1 cellular context compared by ENCODE assay signal in the genomic region with DNA sequence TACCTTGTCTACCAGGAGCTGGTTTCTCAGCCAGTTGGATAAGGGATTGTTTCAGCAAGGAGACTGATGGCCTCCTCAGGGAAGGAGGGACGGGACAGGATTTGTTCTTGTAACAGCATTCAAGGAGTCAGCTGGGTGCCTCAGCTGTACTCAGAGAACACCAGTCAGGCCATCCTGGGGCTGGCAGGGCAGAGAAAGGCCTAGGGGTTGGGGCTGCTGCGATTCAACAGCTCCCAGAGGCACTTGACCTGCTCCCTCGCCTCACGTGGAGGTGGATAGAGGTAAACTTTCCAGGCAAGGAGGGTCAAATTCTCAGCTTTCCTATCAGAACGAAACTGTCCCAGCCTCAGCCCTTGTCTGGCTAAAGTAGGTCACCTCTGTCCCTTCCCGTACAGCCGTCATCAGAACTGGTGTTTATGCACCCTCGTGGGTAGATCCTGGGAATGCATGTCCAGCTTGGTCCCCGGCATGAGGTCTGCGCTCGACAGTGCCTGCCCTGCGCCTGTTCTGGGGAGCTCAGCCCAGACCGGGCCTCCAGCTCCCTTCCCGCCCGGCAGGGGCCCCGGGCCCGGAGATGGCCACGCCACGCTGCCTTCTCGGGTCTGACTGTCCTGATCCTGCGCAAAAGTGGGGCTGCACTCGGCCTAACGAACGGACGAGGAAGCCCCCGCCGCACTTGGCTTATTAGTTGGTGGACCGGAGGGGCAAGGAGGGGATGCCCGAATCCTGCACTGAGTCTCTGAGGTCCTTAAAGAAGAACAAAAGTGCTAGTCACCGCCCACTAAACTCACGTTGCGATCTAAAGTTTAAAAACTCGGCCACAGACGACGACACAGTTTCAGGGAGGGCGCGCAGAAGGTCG.
A peak's percentile ranks its signal among the peaks of the same experiment; 100 is the strongest.
TF ChIP-seq lines count a peak whose summit lies in the region.

No MANE protein-coding gene starts in this region.

TF ChIP-seq in K562, 482 proteins besides CTCF, POLR2A, EP300 and RAD21 (continued from another document and continues in another):
- TF ChIP-seq, protein P1, sequence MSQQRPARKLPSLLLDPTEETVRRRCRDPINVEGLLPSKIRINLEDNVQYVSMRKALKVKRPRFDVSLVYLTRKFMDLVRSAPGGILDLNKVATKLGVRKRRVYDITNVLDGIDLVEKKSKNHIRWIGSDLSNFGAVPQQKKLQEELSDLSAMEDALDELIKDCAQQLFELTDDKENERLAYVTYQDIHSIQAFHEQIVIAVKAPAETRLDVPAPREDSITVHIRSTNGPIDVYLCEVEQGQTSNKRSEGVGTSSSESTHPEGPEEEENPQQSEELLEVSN (IDR thresholded peaks at IDR 0.05; ENCODE audit: borderline replicate concordance in 1 of 2, extremely low read depth in 1 of 2, insufficient read depth in 1 of 2, insufficient read length in 1 of 2, low read depth in 1 of 2, low read length in 1 of 2, poor library complexity in 1 of 2, severe bottlenecking in 1 of 2), result peak; percentile 72 to 92
- TF ChIP-seq HNRNPK (IDR thresholded peaks at IDR 0.05; ENCODE audit: low read depth, low read length, poor library complexity, severe bottlenecking) (no peak), CC2D1A (IDR thresholded peaks at IDR 0.05) (no peak), TARDBP (IDR thresholded peaks at IDR 0.05) (no peak), XRCC4 (IDR thresholded peaks at IDR 0.05; ENCODE audit: extremely low read depth, insufficient read depth, insufficient read length) (no peak), NRF1 (conservative IDR thresholded peaks at IDR 0.05 in 1 of 2, IDR thresholded peaks at IDR 0.05 in 1 of 2) (peak in 1 of 2 experiments; percentile 28; a peak in 1 of 4 replicates), CEBPG (CRISPR knock-in tag; IDR thresholded peaks at IDR 0.05) (no peak), CEBPG (tag; conservative IDR thresholded peaks at IDR 0.05 in 1 of 2, IDR thresholded peaks at IDR 0.05 in 1 of 2) (no peak), MIER1 (IDR thresholded peaks at IDR 0.05; ENCODE audit: low read depth) (no peak), TCF3 (CRISPR knock-in tag; IDR thresholded peaks at IDR 0.05) (no peak), ZSCAN32 (CRISPR knock-in tag; IDR thresholded peaks at IDR 0.05) (no peak), BCL6 (CRISPR knock-in tag; IDR thresholded peaks at IDR 0.05) (no peak)
- TF ChIP-seq, protein P2, sequence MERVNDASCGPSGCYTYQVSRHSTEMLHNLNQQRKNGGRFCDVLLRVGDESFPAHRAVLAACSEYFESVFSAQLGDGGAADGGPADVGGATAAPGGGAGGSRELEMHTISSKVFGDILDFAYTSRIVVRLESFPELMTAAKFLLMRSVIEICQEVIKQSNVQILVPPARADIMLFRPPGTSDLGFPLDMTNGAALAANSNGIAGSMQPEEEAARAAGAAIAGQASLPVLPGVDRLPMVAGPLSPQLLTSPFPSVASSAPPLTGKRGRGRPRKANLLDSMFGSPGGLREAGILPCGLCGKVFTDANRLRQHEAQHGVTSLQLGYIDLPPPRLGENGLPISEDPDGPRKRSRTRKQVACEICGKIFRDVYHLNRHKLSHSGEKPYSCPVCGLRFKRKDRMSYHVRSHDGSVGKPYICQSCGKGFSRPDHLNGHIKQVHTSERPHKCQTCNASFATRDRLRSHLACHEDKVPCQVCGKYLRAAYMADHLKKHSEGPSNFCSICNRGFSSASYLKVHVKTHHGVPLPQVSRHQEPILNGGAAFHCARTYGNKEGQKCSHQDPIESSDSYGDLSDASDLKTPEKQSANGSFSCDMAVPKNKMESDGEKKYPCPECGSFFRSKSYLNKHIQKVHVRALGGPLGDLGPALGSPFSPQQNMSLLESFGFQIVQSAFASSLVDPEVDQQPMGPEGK (CRISPR knock-in tag; IDR thresholded peaks at IDR 0.05; ENCODE audit: borderline replicate concordance), result no peak
- TF ChIP-seq, protein P3, sequence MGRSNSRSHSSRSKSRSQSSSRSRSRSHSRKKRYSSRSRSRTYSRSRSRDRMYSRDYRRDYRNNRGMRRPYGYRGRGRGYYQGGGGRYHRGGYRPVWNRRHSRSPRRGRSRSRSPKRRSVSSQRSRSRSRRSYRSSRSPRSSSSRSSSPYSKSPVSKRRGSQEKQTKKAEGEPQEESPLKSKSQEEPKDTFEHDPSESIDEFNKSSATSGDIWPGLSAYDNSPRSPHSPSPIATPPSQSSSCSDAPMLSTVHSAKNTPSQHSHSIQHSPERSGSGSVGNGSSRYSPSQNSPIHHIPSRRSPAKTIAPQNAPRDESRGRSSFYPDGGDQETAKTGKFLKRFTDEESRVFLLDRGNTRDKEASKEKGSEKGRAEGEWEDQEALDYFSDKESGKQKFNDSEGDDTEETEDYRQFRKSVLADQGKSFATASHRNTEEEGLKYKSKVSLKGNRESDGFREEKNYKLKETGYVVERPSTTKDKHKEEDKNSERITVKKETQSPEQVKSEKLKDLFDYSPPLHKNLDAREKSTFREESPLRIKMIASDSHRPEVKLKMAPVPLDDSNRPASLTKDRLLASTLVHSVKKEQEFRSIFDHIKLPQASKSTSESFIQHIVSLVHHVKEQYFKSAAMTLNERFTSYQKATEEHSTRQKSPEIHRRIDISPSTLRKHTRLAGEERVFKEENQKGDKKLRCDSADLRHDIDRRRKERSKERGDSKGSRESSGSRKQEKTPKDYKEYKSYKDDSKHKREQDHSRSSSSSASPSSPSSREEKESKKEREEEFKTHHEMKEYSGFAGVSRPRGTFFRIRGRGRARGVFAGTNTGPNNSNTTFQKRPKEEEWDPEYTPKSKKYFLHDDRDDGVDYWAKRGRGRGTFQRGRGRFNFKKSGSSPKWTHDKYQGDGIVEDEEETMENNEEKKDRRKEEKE (IDR thresholded peaks at IDR 0.05; ENCODE audit: borderline replicate concordance in 1 of 2, control insufficient read depth in 1 of 2, low read depth in 2 of 2, low read length in 1 of 2), result no peak
- TF ChIP-seq, protein P4, sequence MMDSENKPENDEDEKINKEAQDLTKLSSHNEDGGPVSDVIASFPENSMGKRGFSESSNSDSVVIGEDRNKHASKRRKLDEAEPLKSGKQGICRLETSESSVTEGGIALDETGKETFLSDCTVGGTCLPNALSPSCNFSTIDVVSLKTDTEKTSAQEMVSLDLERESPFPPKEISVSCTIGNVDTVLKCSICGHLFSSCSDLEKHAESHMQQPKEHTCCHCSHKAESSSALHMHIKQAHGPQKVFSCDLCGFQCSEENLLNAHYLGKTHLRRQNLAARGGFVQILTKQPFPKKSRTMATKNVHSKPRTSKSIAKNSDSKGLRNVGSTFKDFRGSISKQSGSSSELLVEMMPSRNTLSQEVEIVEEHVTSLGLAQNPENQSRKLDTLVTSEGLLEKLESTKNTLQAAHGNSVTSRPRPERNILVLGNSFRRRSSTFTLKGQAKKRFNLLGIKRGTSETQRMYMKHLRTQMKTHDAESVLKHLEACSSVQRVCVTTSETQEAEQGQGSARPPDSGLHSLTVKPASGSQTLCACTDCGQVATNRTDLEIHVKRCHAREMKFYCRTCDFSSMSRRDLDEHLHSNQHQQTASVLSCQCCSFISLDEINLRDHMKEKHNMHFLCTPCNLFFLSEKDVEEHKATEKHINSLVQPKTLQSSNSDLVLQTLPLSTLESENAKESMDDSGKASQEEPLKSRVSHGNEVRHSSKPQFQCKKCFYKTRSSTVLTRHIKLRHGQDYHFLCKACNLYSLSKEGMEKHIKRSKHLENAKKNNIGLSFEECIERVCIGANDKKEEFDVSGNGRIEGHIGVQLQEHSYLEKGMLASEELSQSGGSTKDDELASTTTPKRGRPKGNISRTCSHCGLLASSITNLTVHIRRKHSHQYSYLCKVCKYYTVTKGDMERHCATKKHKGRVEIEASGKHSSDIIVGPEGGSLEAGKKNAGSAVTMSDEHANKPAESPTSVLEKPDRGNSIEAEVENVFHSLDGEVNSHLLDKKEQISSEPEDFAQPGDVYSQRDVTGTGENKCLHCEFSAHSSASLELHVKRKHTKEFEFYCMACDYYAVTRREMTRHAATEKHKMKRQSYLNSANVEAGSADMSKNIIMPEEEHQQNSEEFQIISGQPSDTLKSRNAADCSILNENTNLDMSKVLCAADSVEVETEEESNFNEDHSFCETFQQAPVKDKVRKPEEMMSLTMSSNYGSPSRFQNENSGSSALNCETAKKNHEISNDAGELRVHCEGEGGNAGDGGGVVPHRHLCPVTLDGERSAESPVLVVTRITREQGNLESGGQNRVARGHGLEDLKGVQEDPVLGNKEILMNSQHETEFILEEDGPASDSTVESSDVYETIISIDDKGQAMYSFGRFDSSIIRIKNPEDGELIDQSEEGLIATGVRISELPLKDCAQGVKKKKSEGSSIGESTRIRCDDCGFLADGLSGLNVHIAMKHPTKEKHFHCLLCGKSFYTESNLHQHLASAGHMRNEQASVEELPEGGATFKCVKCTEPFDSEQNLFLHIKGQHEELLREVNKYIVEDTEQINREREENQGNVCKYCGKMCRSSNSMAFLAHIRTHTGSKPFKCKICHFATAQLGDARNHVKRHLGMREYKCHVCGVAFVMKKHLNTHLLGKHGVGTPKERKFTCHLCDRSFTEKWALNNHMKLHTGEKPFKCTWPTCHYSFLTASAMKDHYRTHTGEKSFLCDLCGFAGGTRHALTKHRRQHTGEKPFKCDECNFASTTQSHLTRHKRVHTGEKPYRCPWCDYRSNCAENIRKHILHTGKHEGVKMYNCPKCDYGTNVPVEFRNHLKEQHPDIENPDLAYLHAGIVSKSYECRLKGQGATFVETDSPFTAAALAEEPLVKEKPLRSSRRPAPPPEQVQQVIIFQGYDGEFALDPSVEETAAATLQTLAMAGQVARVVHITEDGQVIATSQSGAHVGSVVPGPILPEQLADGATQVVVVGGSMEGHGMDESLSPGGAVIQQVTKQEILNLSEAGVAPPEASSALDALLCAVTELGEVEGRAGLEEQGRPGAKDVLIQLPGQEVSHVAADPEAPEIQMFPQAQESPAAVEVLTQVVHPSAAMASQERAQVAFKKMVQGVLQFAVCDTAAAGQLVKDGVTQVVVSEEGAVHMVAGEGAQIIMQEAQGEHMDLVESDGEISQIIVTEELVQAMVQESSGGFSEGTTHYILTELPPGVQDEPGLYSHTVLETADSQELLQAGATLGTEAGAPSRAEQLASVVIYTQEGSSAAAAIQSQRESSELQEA (IDR thresholded peaks at IDR 0.05; ENCODE audit: low read depth), result no peak
- TF ChIP-seq, protein P5, sequence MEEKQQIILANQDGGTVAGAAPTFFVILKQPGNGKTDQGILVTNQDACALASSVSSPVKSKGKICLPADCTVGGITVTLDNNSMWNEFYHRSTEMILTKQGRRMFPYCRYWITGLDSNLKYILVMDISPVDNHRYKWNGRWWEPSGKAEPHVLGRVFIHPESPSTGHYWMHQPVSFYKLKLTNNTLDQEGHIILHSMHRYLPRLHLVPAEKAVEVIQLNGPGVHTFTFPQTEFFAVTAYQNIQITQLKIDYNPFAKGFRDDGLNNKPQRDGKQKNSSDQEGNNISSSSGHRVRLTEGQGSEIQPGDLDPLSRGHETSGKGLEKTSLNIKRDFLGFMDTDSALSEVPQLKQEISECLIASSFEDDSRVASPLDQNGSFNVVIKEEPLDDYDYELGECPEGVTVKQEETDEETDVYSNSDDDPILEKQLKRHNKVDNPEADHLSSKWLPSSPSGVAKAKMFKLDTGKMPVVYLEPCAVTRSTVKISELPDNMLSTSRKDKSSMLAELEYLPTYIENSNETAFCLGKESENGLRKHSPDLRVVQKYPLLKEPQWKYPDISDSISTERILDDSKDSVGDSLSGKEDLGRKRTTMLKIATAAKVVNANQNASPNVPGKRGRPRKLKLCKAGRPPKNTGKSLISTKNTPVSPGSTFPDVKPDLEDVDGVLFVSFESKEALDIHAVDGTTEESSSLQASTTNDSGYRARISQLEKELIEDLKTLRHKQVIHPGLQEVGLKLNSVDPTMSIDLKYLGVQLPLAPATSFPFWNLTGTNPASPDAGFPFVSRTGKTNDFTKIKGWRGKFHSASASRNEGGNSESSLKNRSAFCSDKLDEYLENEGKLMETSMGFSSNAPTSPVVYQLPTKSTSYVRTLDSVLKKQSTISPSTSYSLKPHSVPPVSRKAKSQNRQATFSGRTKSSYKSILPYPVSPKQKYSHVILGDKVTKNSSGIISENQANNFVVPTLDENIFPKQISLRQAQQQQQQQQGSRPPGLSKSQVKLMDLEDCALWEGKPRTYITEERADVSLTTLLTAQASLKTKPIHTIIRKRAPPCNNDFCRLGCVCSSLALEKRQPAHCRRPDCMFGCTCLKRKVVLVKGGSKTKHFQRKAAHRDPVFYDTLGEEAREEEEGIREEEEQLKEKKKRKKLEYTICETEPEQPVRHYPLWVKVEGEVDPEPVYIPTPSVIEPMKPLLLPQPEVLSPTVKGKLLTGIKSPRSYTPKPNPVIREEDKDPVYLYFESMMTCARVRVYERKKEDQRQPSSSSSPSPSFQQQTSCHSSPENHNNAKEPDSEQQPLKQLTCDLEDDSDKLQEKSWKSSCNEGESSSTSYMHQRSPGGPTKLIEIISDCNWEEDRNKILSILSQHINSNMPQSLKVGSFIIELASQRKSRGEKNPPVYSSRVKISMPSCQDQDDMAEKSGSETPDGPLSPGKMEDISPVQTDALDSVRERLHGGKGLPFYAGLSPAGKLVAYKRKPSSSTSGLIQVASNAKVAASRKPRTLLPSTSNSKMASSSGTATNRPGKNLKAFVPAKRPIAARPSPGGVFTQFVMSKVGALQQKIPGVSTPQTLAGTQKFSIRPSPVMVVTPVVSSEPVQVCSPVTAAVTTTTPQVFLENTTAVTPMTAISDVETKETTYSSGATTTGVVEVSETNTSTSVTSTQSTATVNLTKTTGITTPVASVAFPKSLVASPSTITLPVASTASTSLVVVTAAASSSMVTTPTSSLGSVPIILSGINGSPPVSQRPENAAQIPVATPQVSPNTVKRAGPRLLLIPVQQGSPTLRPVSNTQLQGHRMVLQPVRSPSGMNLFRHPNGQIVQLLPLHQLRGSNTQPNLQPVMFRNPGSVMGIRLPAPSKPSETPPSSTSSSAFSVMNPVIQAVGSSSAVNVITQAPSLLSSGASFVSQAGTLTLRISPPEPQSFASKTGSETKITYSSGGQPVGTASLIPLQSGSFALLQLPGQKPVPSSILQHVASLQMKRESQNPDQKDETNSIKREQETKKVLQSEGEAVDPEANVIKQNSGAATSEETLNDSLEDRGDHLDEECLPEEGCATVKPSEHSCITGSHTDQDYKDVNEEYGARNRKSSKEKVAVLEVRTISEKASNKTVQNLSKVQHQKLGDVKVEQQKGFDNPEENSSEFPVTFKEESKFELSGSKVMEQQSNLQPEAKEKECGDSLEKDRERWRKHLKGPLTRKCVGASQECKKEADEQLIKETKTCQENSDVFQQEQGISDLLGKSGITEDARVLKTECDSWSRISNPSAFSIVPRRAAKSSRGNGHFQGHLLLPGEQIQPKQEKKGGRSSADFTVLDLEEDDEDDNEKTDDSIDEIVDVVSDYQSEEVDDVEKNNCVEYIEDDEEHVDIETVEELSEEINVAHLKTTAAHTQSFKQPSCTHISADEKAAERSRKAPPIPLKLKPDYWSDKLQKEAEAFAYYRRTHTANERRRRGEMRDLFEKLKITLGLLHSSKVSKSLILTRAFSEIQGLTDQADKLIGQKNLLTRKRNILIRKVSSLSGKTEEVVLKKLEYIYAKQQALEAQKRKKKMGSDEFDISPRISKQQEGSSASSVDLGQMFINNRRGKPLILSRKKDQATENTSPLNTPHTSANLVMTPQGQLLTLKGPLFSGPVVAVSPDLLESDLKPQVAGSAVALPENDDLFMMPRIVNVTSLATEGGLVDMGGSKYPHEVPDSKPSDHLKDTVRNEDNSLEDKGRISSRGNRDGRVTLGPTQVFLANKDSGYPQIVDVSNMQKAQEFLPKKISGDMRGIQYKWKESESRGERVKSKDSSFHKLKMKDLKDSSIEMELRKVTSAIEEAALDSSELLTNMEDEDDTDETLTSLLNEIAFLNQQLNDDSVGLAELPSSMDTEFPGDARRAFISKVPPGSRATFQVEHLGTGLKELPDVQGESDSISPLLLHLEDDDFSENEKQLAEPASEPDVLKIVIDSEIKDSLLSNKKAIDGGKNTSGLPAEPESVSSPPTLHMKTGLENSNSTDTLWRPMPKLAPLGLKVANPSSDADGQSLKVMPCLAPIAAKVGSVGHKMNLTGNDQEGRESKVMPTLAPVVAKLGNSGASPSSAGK (IDR thresholded peaks at IDR 0.05), result peak; percentile 96
- TF ChIP-seq, protein P6, sequence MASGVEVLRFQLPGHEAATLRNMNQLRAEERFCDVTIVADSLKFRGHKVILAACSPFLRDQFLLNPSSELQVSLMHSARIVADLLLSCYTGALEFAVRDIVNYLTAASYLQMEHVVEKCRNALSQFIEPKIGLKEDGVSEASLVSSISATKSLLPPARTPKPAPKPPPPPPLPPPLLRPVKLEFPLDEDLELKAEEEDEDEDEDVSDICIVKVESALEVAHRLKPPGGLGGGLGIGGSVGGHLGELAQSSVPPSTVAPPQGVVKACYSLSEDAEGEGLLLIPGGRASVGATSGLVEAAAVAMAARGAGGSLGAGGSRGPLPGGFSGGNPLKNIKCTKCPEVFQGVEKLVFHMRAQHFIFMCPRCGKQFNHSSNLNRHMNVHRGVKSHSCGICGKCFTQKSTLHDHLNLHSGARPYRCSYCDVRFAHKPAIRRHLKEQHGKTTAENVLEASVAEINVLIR (CRISPR knock-in tag; IDR thresholded peaks at IDR 0.05), result no peak
